8 cellular contexts compared by ENCODE assay signal in genomic region chr1:247111259-247111635, GRCh38. TPM values are rescaled to one million over a fixed set of nuclear protein-coding genes. Genes with fewer than 3 reads are reported as not detected.
DNase-seq lines count a peak whose midpoint lies in the region; ATAC-seq and TF ChIP-seq lines count a peak whose summit lies in the region.

No MANE protein-coding gene starts in this region.

- TF ChIP-seq CTCF in H9 (conservative IDR thresholded peaks at IDR 0.05), result no peak
- TF ChIP-seq CTCF in sigmoid colon (IDR thresholded peaks at IDR 0.05), result no peak

- peaks cover 0 to 4% (median 0%) of the 10 kb centered on the region in 3 experiments; a peak in 3 of 7 replicates for H3K36me3 Mint-ChIP-seq in H9 (ENCODE audit: insufficient read depth in 1 of 3, low read depth in 3 of 3)
- H3K36me3 Mint-ChIP-seq in activated T-helper 2 cell treated with anti-CD3 and anti-CD28 coated beads, Interferon-gamma antibody, Interleukin-2, Interleukin-4, amounts not matched to agents 10 μg/mL and 5 μg/mL and 100 μg/mL, durations not matched to agents 14 hours and 24 hours and 36 hours (ENCODE audit: low read depth), result peaks cover 6% of the 10 kb centered on the region

- no peak for TF ChIP-seq POLR2A in sigmoid colon (IDR thresholded peaks at IDR 0.05)

- H2BK5ac ChIP-seq in H9 (ENCODE audit: insufficient read length, low read length), result no peak overlapping the region

- H3K27ac ChIP-seq in H9 (ENCODE audit: insufficient read length, low read depth, low read length) (no peak overlapping the region), right cardiac atrium (ENCODE audit: low read length) (peak overlapping the region; percentile 27), sigmoid colon (peak overlapping the region; percentile 85 to 91 (median 88))

- no peak overlapping the region for H3T11ph ChIP-seq in H9 (ENCODE audit: low read length)

- no peak overlapping the region for H2BK20ac ChIP-seq in H9 (ENCODE audit: low read depth, low read length, poor library complexity, severe bottlenecking)

- peaks cover 0 to 3% of the 10 kb centered on the region in 2 experiments; a peak in 4 of 5 replicates for H3K9me3 Mint-ChIP-seq in H9
- H3K9me3 Mint-ChIP-seq in activated T-helper 2 cell treated with anti-CD3 and anti-CD28 coated beads, Interferon-gamma antibody, Interleukin-2, Interleukin-4, amounts not matched to agents 10 μg/mL and 5 μg/mL and 100 μg/mL, durations not matched to agents 14 hours and 24 hours and 36 hours, result peaks cover 27% of the 10 kb centered on the region

- no peaks in the 10 kb centered on the region for H3K9me3 ChIP-seq in H9 (ENCODE audit: control insufficient read depth, low read depth, low read length)
- no peaks in the 10 kb centered on the region for H3K9me3 ChIP-seq in right cardiac atrium (ENCODE audit: control insufficient read depth, low read length)
- H3K9me3 ChIP-seq in sigmoid colon, result no peaks in the 10 kb centered on the region

- peaks cover 8% of the 10 kb centered on the region for H3K23me2 ChIP-seq in H9 (ENCODE audit: insufficient read length, low read depth, low read length, poor library complexity, severe bottlenecking)

- ATAC-seq in right cardiac atrium, result peak; percentile 37 to 43
- ATAC-seq in GM21528 (IDR thresholded peaks at IDR 0.05; ENCODE audit: low FRiP score, unreplicated experiment), result no peak
- no peak for ATAC-seq in GM19395 (IDR thresholded peaks at IDR 0.05; ENCODE audit: unreplicated experiment)

- H3K27ac Mint-ChIP-seq in H9, result no peak overlapping the region
- no peak overlapping the region for H3K27ac Mint-ChIP-seq in activated T-helper 2 cell treated with anti-CD3 and anti-CD28 coated beads, Interferon-gamma antibody, Interleukin-2, Interleukin-4, amounts not matched to agents 10 μg/mL and 5 μg/mL and 100 μg/mL, durations not matched to agents 14 hours and 24 hours and 36 hours

- H3K14ac ChIP-seq in H9 (ENCODE audit: insufficient read depth, low read length), result peak overlapping the region; percentile 51; the same call in 1 of the 2 replicates

- no peak overlapping the region; the same call in 1 of the 2 replicates for H2BK15ac ChIP-seq in H9 (ENCODE audit: low read depth, low read length)

- H3K27me3 ChIP-seq in H9 (ENCODE audit: insufficient read depth, low read length), result peaks cover 4% of the 10 kb centered on the region; the same call in 1 of the 2 replicates
- H3K27me3 ChIP-seq in right cardiac atrium (ENCODE audit: control insufficient read depth, insufficient read depth), result no peaks in the 10 kb centered on the region
- no peaks in the 10 kb centered on the region for H3K27me3 ChIP-seq in sigmoid colon

- no peak overlapping the region for H3K4ac ChIP-seq in H9 (ENCODE audit: low read depth, low read length)

- TF ChIP-seq EP300 in sigmoid colon (IDR thresholded peaks at IDR 0.05), result no peak

- no peak overlapping the region for H4K91ac ChIP-seq in H9 (ENCODE audit: insufficient read length, low read depth, low read length)

- peak; percentile 47 for DNase-seq in H9
- no peak for DNase-seq in activated T-helper 2 cell treated with anti-CD3 and anti-CD28 coated beads, Interferon-gamma antibody, Interleukin-2, Interleukin-4, amounts not matched to agents 10 μg/mL and 5 μg/mL and 100 μg/mL, durations not matched to agents 14 hours and 24 hours and 36 hours (ENCODE audit: low spot score)
- DNase-seq in right cardiac atrium, result peak in 1 of 3 donors; percentile 55
- DNase-seq in sigmoid colon, result no peak
- no peak for DNase-seq in NCI-H1694 (lab: John Stamatoyannopoulos, UW)
- DNase-seq in NK-92 (lab: John Stamatoyannopoulos, UW; ENCODE audit: unreplicated experiment), result no peak

- peaks cover 5 to 12% of the 10 kb centered on the region in 2 experiments for H3K4me1 Mint-ChIP-seq in H9
- H3K4me1 Mint-ChIP-seq in activated T-helper 2 cell treated with anti-CD3 and anti-CD28 coated beads, Interferon-gamma antibody, Interleukin-2, Interleukin-4, amounts not matched to agents 10 μg/mL and 5 μg/mL and 100 μg/mL, durations not matched to agents 14 hours and 24 hours and 36 hours (ENCODE audit: low read depth), result peaks cover 5% of the 10 kb centered on the region

- H2AK5ac ChIP-seq in H9 (ENCODE audit: insufficient read length, low read length), result no peak overlapping the region

- intact Hi-C loops in activated T-helper 2 cell treated with anti-CD3 and anti-CD28 coated beads, Interferon-gamma antibody, Interleukin-2, Interleukin-4, amounts not matched to agents 10 μg/mL and 5 μg/mL and 100 μg/mL, durations not matched to agents 14 hours and 24 hours and 36 hours (cut with micrococcal nuclease), result no loop called here
- intact Hi-C loops in right cardiac atrium (cut with DNase I) (no loop called here), sigmoid colon (cut with DNase I) (no loop called here)

- WGBS in H9 (ENCODE audit: extremely low coverage, insufficient read length, low lambda C conversion rate), result no CpG with 5 or more reads among the region's 53 CpGs
- WGBS in right cardiac atrium, result under 1% methylated on average over 53 of the region's 53 CpGs
- WGBS in sigmoid colon, 2 donors, result 1% methylated on average over 53 of the region's 53 CpGs

- H3K4me3 ChIP-seq in right cardiac atrium (ENCODE audit: low read length), result peak overlapping the region; percentile 75
- H3K4me3 ChIP-seq in sigmoid colon, result peak overlapping the region; percentile 52 to 94 (median 74)

- H4K5ac ChIP-seq in H9 (ENCODE audit: insufficient read length, low read depth, low read length), result no peak overlapping the region

- H3K56ac ChIP-seq in H9 (ENCODE audit: insufficient read length, low read depth, low read length), result no peak overlapping the region

- H3K79me2 ChIP-seq in H9 (ENCODE audit: insufficient read depth, low read length), result no peaks in the 10 kb centered on the region

- no peak overlapping the region for H2AFZ ChIP-seq in H9 (ENCODE audit: low read length)

- H3K27me3 Mint-ChIP-seq in H9 (ENCODE audit: low read depth), result peaks cover 53% of the 10 kb centered on the region
- peaks cover 49% of the 10 kb centered on the region for H3K27me3 Mint-ChIP-seq in activated T-helper 2 cell treated with anti-CD3 and anti-CD28 coated beads, Interferon-gamma antibody, Interleukin-2, Interleukin-4, amounts not matched to agents 10 μg/mL and 5 μg/mL and 100 μg/mL, durations not matched to agents 14 hours and 24 hours and 36 hours (ENCODE audit: low read depth)

- H3K4me2 ChIP-seq in H9 (ENCODE audit: insufficient read depth, insufficient read length, low read length), result peak overlapping the region; percentile 55

- no peak overlapping the region for H3K18ac ChIP-seq in H9 (ENCODE audit: insufficient read length, low read depth, low read length)

- no peaks in the 10 kb centered on the region for H3K36me3 ChIP-seq in sigmoid colon

- H3K23ac ChIP-seq in H9 (ENCODE audit: insufficient read length, low read depth, low read length), result no peak overlapping the region

- H3K9ac ChIP-seq in H9 (ENCODE audit: extremely low read depth, insufficient read length, low read length), result no peak overlapping the region

- no peak overlapping the region for H4K8ac ChIP-seq in H9 (replicated peaks; ENCODE audit: insufficient read length, low read depth, low read length)

- no peaks in the 10 kb centered on the region for H4K20me1 ChIP-seq in H9 (ENCODE audit: control insufficient read depth, insufficient read depth, insufficient read length)

- H2BK12ac ChIP-seq in H9 (ENCODE audit: insufficient read length, low read depth, low read length), result no peak overlapping the region

- H3K4me3 Mint-ChIP-seq in H9, result peak overlapping the region; percentile 54 to 77
- peak overlapping the region; percentile 85 for H3K4me3 Mint-ChIP-seq in activated T-helper 2 cell treated with anti-CD3 and anti-CD28 coated beads, Interferon-gamma antibody, Interleukin-2, Interleukin-4, amounts not matched to agents 10 μg/mL and 5 μg/mL and 100 μg/mL, durations not matched to agents 14 hours and 24 hours and 36 hours (ENCODE audit: low read depth)

- no peak overlapping the region for H2BK120ac ChIP-seq in H9 (ENCODE audit: low read depth, low read length, poor library complexity, severe bottlenecking)

- no peaks in the 10 kb centered on the region for H3K79me1 ChIP-seq in H9 (ENCODE audit: insufficient read depth, low read depth, low read length, poor library complexity, severe bottlenecking)

- no peaks in the 10 kb centered on the region; the same call in 1 of the 2 replicates for H3K4me1 ChIP-seq in H9 (ENCODE audit: insufficient read depth, low read length)
- H3K4me1 ChIP-seq in right cardiac atrium (ENCODE audit: control insufficient read depth, insufficient read depth, low read length), result peaks cover 2% of the 10 kb centered on the region
- peaks cover 0 to 23% (median 15%) of the 10 kb centered on the region in 4 donors for H3K4me1 ChIP-seq in sigmoid colon

RNA-seq across cellular contexts. Expression of gene ZNF669, which starts 7.1 kb away (rescaled TPM):
- 19.2 and 19.5 TPM in 2 replicates for total RNA-seq in H9 (2021)
- total RNA-seq in activated T-helper 2 cell treated with anti-CD3 and anti-CD28 coated beads, Interferon-gamma antibody, Interleukin-2, Interleukin-4, amounts not matched to agents 10 μg/mL and 5 μg/mL and 100 μg/mL, durations not matched to agents 14 hours and 24 hours and 36 hours, result 8.2 and 8.7 TPM in 2 replicates
- 1 to 10 TPM; 3.2 to 6.0 (median 5.1) TPM for total RNA-seq in right cardiac atrium
- polyA plus RNA-seq in right cardiac atrium, result 3.4 TPM
- 1 to 10 TPM; 4.2 to 5.8 (median 5.2) TPM for total RNA-seq in sigmoid colon
- polyA plus RNA-seq in sigmoid colon, result 1 to 10 TPM; 3.6 to 5.1 (median 3.9) TPM

RNA-seq across cellular contexts. Expression of gene ZNF670, which starts 32.6 kb away (rescaled TPM):
- total RNA-seq in H9 (2021) (12.8 and 13.9 TPM in 2 replicates), right cardiac atrium (1 to 10 TPM; 1.6 to 2.1 (median 1.8) TPM), sigmoid colon (1 to 10 TPM; 3.0 to 6.7 (median 3.9) TPM)
- total RNA-seq in activated T-helper 2 cell treated with anti-CD3 and anti-CD28 coated beads, Interferon-gamma antibody, Interleukin-2, Interleukin-4, amounts not matched to agents 10 μg/mL and 5 μg/mL and 100 μg/mL, durations not matched to agents 14 hours and 24 hours and 36 hours, result 2.3 and 3.0 TPM in 2 replicates
- polyA plus RNA-seq in right cardiac atrium (1.3 TPM), sigmoid colon (1 to 10 TPM; 2.1 to 3.5 (median 2.4) TPM)

Comparison
In these comparisons a context has a peak if more than half of its experiments do, and no peak if none do; other contexts are left out.
1. ATAC-seq: peak in right cardiac atrium (2 of 2); none in GM21528 (single experiment) and GM19395 (single experiment).